1 cellular context compared by ENCODE assay signal in the genomic region with DNA sequence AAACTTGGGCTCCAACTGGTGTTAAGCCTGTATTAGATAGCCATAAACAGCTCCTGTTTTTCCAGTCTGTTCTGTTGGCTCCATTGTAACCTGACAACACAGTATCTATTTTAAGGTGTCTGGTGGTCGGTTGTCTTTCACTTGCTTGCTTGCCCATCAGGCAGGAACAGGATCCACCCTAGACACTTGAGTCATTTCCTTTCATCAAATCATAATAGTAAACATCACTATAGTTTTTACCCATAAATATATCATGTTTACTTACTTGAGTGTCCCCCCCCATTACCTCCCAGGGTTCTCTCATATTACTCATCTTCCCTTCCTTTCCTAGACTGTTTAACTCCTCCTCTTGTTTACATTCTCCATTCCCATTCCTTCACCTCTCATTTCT.
TF ChIP-seq lines count a peak whose summit lies in the region.

No MANE protein-coding gene starts in this region.

TF ChIP-seq in K562, 482 proteins besides CTCF, POLR2A, EP300 and RAD21 (continued from another document and continues in another):
- TF ChIP-seq IRF2 (CRISPR knock-in tag; IDR thresholded peaks at IDR 0.05), result no peak
- TF ChIP-seq KLF10 (CRISPR knock-in tag; IDR thresholded peaks at IDR 0.05), result no peak
- TF ChIP-seq ARHGAP35 (IDR thresholded peaks at IDR 0.05; ENCODE audit: partially characterized antibody), result no peak
- TF ChIP-seq, protein P1, sequence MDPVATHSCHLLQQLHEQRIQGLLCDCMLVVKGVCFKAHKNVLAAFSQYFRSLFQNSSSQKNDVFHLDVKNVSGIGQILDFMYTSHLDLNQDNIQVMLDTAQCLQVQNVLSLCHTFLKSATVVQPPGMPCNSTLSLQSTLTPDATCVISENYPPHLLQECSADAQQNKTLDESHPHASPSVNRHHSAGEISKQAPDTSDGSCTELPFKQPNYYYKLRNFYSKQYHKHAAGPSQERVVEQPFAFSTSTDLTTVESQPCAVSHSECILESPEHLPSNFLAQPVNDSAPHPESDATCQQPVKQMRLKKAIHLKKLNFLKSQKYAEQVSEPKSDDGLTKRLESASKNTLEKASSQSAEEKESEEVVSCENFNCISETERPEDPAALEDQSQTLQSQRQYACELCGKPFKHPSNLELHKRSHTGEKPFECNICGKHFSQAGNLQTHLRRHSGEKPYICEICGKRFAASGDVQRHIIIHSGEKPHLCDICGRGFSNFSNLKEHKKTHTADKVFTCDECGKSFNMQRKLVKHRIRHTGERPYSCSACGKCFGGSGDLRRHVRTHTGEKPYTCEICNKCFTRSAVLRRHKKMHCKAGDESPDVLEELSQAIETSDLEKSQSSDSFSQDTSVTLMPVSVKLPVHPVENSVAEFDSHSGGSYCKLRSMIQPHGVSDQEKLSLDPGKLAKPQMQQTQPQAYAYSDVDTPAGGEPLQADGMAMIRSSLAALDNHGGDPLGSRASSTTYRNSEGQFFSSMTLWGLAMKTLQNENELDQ (CRISPR knock-in tag; IDR thresholded peaks at IDR 0.05; ENCODE audit: borderline replicate concordance), result no peak
- TF ChIP-seq, protein P2, sequence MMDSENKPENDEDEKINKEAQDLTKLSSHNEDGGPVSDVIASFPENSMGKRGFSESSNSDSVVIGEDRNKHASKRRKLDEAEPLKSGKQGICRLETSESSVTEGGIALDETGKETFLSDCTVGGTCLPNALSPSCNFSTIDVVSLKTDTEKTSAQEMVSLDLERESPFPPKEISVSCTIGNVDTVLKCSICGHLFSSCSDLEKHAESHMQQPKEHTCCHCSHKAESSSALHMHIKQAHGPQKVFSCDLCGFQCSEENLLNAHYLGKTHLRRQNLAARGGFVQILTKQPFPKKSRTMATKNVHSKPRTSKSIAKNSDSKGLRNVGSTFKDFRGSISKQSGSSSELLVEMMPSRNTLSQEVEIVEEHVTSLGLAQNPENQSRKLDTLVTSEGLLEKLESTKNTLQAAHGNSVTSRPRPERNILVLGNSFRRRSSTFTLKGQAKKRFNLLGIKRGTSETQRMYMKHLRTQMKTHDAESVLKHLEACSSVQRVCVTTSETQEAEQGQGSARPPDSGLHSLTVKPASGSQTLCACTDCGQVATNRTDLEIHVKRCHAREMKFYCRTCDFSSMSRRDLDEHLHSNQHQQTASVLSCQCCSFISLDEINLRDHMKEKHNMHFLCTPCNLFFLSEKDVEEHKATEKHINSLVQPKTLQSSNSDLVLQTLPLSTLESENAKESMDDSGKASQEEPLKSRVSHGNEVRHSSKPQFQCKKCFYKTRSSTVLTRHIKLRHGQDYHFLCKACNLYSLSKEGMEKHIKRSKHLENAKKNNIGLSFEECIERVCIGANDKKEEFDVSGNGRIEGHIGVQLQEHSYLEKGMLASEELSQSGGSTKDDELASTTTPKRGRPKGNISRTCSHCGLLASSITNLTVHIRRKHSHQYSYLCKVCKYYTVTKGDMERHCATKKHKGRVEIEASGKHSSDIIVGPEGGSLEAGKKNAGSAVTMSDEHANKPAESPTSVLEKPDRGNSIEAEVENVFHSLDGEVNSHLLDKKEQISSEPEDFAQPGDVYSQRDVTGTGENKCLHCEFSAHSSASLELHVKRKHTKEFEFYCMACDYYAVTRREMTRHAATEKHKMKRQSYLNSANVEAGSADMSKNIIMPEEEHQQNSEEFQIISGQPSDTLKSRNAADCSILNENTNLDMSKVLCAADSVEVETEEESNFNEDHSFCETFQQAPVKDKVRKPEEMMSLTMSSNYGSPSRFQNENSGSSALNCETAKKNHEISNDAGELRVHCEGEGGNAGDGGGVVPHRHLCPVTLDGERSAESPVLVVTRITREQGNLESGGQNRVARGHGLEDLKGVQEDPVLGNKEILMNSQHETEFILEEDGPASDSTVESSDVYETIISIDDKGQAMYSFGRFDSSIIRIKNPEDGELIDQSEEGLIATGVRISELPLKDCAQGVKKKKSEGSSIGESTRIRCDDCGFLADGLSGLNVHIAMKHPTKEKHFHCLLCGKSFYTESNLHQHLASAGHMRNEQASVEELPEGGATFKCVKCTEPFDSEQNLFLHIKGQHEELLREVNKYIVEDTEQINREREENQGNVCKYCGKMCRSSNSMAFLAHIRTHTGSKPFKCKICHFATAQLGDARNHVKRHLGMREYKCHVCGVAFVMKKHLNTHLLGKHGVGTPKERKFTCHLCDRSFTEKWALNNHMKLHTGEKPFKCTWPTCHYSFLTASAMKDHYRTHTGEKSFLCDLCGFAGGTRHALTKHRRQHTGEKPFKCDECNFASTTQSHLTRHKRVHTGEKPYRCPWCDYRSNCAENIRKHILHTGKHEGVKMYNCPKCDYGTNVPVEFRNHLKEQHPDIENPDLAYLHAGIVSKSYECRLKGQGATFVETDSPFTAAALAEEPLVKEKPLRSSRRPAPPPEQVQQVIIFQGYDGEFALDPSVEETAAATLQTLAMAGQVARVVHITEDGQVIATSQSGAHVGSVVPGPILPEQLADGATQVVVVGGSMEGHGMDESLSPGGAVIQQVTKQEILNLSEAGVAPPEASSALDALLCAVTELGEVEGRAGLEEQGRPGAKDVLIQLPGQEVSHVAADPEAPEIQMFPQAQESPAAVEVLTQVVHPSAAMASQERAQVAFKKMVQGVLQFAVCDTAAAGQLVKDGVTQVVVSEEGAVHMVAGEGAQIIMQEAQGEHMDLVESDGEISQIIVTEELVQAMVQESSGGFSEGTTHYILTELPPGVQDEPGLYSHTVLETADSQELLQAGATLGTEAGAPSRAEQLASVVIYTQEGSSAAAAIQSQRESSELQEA (IDR thresholded peaks at IDR 0.05; ENCODE audit: low read depth), result no peak
- TF ChIP-seq SOX6 (IDR thresholded peaks at IDR 0.05), result peak; percentile 24; the same call in 1 of the 2 replicates
- TF ChIP-seq, protein P3, sequence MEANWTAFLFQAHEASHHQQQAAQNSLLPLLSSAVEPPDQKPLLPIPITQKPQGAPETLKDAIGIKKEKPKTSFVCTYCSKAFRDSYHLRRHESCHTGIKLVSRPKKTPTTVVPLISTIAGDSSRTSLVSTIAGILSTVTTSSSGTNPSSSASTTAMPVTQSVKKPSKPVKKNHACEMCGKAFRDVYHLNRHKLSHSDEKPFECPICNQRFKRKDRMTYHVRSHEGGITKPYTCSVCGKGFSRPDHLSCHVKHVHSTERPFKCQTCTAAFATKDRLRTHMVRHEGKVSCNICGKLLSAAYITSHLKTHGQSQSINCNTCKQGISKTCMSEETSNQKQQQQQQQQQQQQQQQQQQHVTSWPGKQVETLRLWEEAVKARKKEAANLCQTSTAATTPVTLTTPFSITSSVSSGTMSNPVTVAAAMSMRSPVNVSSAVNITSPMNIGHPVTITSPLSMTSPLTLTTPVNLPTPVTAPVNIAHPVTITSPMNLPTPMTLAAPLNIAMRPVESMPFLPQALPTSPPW (CRISPR knock-in tag; IDR thresholded peaks at IDR 0.05), result peak; percentile 63
- no peak for TF ChIP-seq ZNF408 (CRISPR knock-in tag; IDR thresholded peaks at IDR 0.05; ENCODE audit: low read depth)
- no peak for TF ChIP-seq U2AF1 (optimal IDR thresholded peaks at IDR 0.05; ENCODE audit: low read depth, low read length)
- peak; percentile 98 to 99 for TF ChIP-seq FOXK2 (conservative IDR thresholded peaks at IDR 0.05 in 1 of 2, IDR thresholded peaks at IDR 0.05 in 1 of 2; ENCODE audit: low read depth in 2 of 2)
- TF ChIP-seq, protein P4, sequence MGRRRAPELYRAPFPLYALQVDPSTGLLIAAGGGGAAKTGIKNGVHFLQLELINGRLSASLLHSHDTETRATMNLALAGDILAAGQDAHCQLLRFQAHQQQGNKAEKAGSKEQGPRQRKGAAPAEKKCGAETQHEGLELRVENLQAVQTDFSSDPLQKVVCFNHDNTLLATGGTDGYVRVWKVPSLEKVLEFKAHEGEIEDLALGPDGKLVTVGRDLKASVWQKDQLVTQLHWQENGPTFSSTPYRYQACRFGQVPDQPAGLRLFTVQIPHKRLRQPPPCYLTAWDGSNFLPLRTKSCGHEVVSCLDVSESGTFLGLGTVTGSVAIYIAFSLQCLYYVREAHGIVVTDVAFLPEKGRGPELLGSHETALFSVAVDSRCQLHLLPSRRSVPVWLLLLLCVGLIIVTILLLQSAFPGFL (CRISPR knock-in tag; IDR thresholded peaks at IDR 0.05), result no peak
- TF ChIP-seq MED1 (CRISPR knock-in tag; IDR thresholded peaks at IDR 0.05; ENCODE audit: borderline replicate concordance), result no peak
- no peak for TF ChIP-seq ZBTB17 (CRISPR knock-in tag; IDR thresholded peaks at IDR 0.05)
- peak; percentile 23; the same call in 1 of the 2 replicates for TF ChIP-seq TRIM28 (IDR thresholded peaks at IDR 0.05)
- TF ChIP-seq, protein P5, sequence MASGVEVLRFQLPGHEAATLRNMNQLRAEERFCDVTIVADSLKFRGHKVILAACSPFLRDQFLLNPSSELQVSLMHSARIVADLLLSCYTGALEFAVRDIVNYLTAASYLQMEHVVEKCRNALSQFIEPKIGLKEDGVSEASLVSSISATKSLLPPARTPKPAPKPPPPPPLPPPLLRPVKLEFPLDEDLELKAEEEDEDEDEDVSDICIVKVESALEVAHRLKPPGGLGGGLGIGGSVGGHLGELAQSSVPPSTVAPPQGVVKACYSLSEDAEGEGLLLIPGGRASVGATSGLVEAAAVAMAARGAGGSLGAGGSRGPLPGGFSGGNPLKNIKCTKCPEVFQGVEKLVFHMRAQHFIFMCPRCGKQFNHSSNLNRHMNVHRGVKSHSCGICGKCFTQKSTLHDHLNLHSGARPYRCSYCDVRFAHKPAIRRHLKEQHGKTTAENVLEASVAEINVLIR (CRISPR knock-in tag; IDR thresholded peaks at IDR 0.05), result no peak
- TF ChIP-seq, protein P6, sequence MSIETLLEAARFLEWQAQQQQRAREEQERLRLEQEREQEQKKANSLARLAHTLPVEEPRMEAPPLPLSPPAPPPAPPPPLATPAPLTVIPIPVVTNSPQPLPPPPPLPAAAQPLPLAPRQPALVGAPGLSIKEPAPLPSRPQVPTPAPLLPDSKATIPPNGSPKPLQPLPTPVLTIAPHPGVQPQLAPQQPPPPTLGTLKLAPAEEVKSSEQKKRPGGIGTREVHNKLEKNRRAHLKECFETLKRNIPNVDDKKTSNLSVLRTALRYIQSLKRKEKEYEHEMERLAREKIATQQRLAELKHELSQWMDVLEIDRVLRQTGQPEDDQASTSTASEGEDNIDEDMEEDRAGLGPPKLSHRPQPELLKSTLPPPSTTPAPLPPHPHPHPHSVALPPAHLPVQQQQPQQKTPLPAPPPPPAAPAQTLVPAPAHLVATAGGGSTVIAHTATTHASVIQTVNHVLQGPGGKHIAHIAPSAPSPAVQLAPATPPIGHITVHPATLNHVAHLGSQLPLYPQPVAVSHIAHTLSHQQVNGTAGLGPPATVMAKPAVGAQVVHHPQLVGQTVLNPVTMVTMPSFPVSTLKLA (conservative IDR thresholded peaks at IDR 0.05), result 0 out of 4 replicates have a peak, but pooled peaks have one; percentile 24 to 34
- TF ChIP-seq MEIS2 (IDR thresholded peaks at IDR 0.05; ENCODE audit: partially characterized antibody), result peak; percentile 71
- no peak for TF ChIP-seq CC2D1A (IDR thresholded peaks at IDR 0.05)
- TF ChIP-seq EHMT2 (IDR thresholded peaks at IDR 0.05), result no peak
- TF ChIP-seq SETDB1 (IDR thresholded peaks at IDR 0.05; ENCODE audit: low read length), result no peak
- TF ChIP-seq CHCHD3 (CRISPR knock-in tag; IDR thresholded peaks at IDR 0.05), result no peak
- TF ChIP-seq PHB (CRISPR knock-in tag; IDR thresholded peaks at IDR 0.05), result no peak
- TF ChIP-seq, protein P7, sequence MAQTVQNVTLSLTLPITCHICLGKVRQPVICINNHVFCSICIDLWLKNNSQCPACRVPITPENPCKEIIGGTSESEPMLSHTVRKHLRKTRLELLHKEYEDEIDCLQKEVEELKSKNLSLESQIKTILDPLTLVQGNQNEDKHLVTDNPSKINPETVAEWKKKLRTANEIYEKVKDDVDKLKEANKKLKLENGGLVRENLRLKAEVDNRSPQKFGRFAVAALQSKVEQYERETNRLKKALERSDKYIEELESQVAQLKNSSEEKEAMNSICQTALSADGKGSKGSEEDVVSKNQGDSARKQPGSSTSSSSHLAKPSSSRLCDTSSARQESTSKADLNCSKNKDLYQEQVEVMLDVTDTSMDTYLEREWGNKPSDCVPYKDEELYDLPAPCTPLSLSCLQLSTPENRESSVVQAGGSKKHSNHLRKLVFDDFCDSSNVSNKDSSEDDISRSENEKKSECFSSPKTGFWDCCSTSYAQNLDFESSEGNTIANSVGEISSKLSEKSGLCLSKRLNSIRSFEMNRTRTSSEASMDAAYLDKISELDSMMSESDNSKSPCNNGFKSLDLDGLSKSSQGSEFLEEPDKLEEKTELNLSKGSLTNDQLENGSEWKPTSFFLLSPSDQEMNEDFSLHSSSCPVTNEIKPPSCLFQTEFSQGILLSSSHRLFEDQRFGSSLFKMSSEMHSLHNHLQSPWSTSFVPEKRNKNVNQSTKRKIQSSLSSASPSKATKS (CRISPR knock-in tag; IDR thresholded peaks at IDR 0.05), result no peak
- no peak for TF ChIP-seq KAT7 (CRISPR knock-in tag; IDR thresholded peaks at IDR 0.05; ENCODE audit: borderline replicate concordance)
- peak; percentile 43 for TF ChIP-seq SMARCA4 (IDR thresholded peaks at IDR 0.05)
- TF ChIP-seq, protein P8, sequence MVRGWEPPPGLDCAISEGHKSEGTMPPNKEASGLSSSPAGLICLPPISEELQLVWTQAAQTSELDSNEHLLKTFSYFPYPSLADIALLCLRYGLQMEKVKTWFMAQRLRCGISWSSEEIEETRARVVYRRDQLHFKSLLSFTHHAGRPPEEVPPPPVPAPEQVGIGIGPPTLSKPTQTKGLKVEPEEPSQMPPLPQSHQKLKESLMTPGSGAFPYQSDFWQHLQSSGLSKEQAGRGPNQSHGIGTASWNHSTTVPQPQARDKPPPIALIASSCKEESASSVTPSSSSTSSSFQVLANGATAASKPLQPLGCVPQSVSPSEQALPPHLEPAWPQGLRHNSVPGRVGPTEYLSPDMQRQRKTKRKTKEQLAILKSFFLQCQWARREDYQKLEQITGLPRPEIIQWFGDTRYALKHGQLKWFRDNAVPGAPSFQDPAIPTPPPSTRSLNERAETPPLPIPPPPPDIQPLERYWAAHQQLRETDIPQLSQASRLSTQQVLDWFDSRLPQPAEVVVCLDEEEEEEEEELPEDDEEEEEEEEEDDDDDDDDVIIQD (CRISPR knock-in tag; IDR thresholded peaks at IDR 0.05), result no peak
- TF ChIP-seq, protein P9, sequence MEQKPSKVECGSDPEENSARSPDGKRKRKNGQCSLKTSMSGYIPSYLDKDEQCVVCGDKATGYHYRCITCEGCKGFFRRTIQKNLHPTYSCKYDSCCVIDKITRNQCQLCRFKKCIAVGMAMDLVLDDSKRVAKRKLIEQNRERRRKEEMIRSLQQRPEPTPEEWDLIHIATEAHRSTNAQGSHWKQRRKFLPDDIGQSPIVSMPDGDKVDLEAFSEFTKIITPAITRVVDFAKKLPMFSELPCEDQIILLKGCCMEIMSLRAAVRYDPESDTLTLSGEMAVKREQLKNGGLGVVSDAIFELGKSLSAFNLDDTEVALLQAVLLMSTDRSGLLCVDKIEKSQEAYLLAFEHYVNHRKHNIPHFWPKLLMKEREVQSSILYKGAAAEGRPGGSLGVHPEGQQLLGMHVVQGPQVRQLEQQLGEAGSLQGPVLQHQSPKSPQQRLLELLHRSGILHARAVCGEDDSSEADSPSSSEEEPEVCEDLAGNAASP (IDR thresholded peaks at IDR 0.05), result no peak
- no peak for TF ChIP-seq ZNF140 (CRISPR knock-in tag; IDR thresholded peaks at IDR 0.05)
- no peak for TF ChIP-seq RBM14 (IDR thresholded peaks at IDR 0.05; ENCODE audit: borderline replicate concordance, insufficient read depth, low read depth, low read length)
- TF ChIP-seq ZNF75A (CRISPR knock-in tag; IDR thresholded peaks at IDR 0.05), result no peak
- TF ChIP-seq NFIC (IDR thresholded peaks at IDR 0.05), result no peak
- TF ChIP-seq, protein P10, sequence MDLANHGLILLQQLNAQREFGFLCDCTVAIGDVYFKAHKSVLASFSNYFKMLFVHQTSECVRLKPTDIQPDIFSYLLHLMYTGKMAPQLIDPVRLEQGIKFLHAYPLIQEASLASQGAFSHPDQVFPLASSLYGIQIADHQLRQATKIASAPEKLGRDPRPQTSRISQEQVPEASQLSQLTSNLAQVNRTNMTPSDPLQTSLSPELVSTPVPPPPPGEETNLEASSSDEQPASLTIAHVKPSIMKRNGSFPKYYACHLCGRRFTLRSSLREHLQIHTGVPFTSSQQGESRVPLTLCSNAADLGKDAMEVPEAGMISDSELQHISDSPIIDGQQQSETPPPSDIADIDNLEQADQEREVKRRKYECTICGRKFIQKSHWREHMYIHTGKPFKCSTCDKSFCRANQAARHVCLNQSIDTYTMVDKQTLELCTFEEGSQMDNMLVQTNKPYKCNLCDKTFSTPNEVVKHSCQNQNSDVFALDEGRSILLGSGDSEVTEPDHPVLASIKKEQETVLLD (IDR thresholded peaks at IDR 0.05), result no peak
- TF ChIP-seq ADNP (tag; IDR thresholded peaks at IDR 0.05), result no peak
- TF ChIP-seq SRF (CRISPR knock-in tag; IDR thresholded peaks at IDR 0.05), result no peak
